In genomic region chr7:134520130-134520529, GRCh38 we compare ENCODE assay signal across 17 cellular contexts. TPM values are rescaled to one million over a fixed set of nuclear protein-coding genes. Genes with fewer than 3 reads are reported as not detected.
DNase-seq lines count a peak whose midpoint lies in the region; ATAC-seq and TF ChIP-seq lines count a peak whose summit lies in the region.
"Had no signal": no experiment of that assay in that cellular context is flagged by ENCODE, and none has a peak within 500 bp of the region (broad histone marks: within the 10 kb centered on the region; RNA-seq: fewer than 3 reads in every experiment).

No MANE protein-coding gene starts in this region.

- ATAC-seq in Panc1 (no peak; the same call in 1 of the 2 replicates), gastrocnemius medialis (no peak), HG03139 (IDR thresholded peaks at IDR 0.05; ENCODE audit: unreplicated experiment) (no peak)

- CTCF ChIA-PET in Panc1 (lab: Charles Lee), result no interaction called here

- POLR2A ChIA-PET in Panc1 (lab: Charles Lee), result no interaction called here

- H3K4me1 ChIP-seq in Panc1 (ENCODE audit: control insufficient read depth, insufficient read depth, low read length), result 0 out of 2 replicates have a peak, but pooled peaks cover 5% of the 10 kb centered on the region
- H3K4me1 ChIP-seq in gastrocnemius medialis, result peaks cover 15 to 28% of the 10 kb centered on the region in 2 donors
- H3K4me1 ChIP-seq: spleen had no signal

- H3K27me3 ChIP-seq in Panc1 (ENCODE audit: control insufficient read depth, insufficient read depth, low read length), result no peaks in the 10 kb centered on the region
- H3K27me3 ChIP-seq in gastrocnemius medialis, result no peaks in the 10 kb centered on the region
- H3K27me3 ChIP-seq: tibial nerve had no signal

- DNase-seq in DMS53 (lab: John Stamatoyannopoulos, UW), result peak; percentile 8
- no peak for DNase-seq in DMS53 treated with DMSO at 0.1 percent for 48 hours (lab: John Stamatoyannopoulos, UW; ENCODE audit: unreplicated experiment)
- DNase-seq in Panc1 (ENCODE audit: low read depth, low spot score), result no peak
- DNase-seq in fibroblast of mammary gland (ENCODE audit: low read depth), result peak; percentile 31
- DNase-seq in gastrocnemius medialis, result no peak
- no peak for DNase-seq in HuH-7.5 (ENCODE audit: low spot score)
- DNase-seq in NCI-H748 treated with DMSO at 0.1 percent for 48 hours (lab: John Stamatoyannopoulos, UW), result no peak
- DNase-seq: activated naive CD4-positive, alpha-beta T cell; cerebellar nuclear complex; NCI-H2029 treated with DMSO at 0.1 percent for 48 hours; spleen; T-helper 2 cell had no signal

- no peaks in the 10 kb centered on the region for H3K36me3 ChIP-seq in Panc1 (ENCODE audit: control insufficient read depth, insufficient read depth, low read length)
- H3K36me3 ChIP-seq in gastrocnemius medialis, result no peaks in the 10 kb centered on the region
- H3K36me3 ChIP-seq: spleen, tibial nerve had no signal

- intact Hi-C loops in Panc1 (cut with micrococcal nuclease; ENCODE audit: unreplicated experiment) (no loop called here), gastrocnemius medialis (cut with DNase I; ENCODE audit: low total_unique reads) (no loop called here)

- H3K27ac ChIP-seq in Panc1 (ENCODE audit: low read length), result no peak overlapping the region
- H3K27ac ChIP-seq in gastrocnemius medialis, result peak overlapping the region in 1 of 4 donors; percentile 40
- H3K27ac ChIP-seq: spleen, tibial nerve had no signal

- in situ Hi-C loops in Panc1 (cut with HindIII; ENCODE audit: low pct_unique_long_range_greater_than_20kb, low sequenced_read_pairs), result no loop called here
- in situ Hi-C loops in gastrocnemius medialis (cut with MboI; ENCODE audit: low sequenced_read_pairs in 4 of 4), result loop anchor here in 1 of 4 donors (25.0 kb wide), 1 partner anchor 92 kb away; no protein-coding TSS in a partner anchor

- no peak for TF ChIP-seq POLR2A in gastrocnemius medialis (IDR thresholded peaks at IDR 0.05)

- H3K4me3 ChIP-seq in Panc1 (ENCODE audit: low read depth in 2 of 2, low read length in 2 of 2) (peak overlapping the region in 1 of 2 experiments; percentile 10; a peak in 2 of 4 replicates), fibroblast of mammary gland (ENCODE audit: control insufficient read depth, low read depth, low read length) (no peak overlapping the region), gastrocnemius medialis (no peak overlapping the region)
- H3K4me3 ChIP-seq: spleen, tibial nerve had no signal

- BruUV-seq in Panc1 (replicated peaks; lab: Mats Ljungman, UMichigan), result no TSS peak

- no peaks in the 10 kb centered on the region for H3K9me3 ChIP-seq in Panc1 (ENCODE audit: control insufficient read depth, insufficient read depth, low read depth, low read length)
- no peaks in the 10 kb centered on the region for H3K9me3 ChIP-seq in gastrocnemius medialis
- H3K9me3 ChIP-seq: spleen, tibial nerve had no signal

- TF ChIP-seq CTCF in Panc1 (IDR thresholded peaks at IDR 0.05), result peak; percentile 21; the same call in 1 of the 2 replicates
- peak; percentile 32 for TF ChIP-seq CTCF in fibroblast of mammary gland (conservative IDR thresholded peaks at IDR 0.05; ENCODE audit: control insufficient read depth, insufficient read depth, low read depth, low read length)
- peak in 4 of 5 experiments; percentile 20 to 40 (median 26) for TF ChIP-seq CTCF in gastrocnemius medialis (IDR thresholded peaks at IDR 0.05 in 4 of 5, conservative IDR thresholded peaks at IDR 0.05 in 1 of 5)

RNA-seq across cellular contexts. Expression of gene AKR1B10, which starts 7.2 kb away (rescaled TPM):
- total RNA-seq in Panc1 (2021; ENCODE audit: unreplicated experiment) (0.18 TPM), gastrocnemius medialis (1 to 10 TPM; 3.7 to 9.6 (median 6.2) TPM)
- not detected for polyA plus RNA-seq in Panc1 (2012; ENCODE audit: insufficient read length)
- total RNA-seq: glomerular endothelial cell, spleen had no signal
- polyA plus RNA-seq: neural cell had no signal

RNA-seq across cellular contexts. Expression of gene AKR1B15, which starts 28.8 kb away (rescaled TPM):
- total RNA-seq in Panc1 (2021; ENCODE audit: unreplicated experiment) (not detected), gastrocnemius medialis (10 to 100 TPM in 2 of 4 donors, 1 to 10 TPM in 2; 1.9 to 77.5 (median 10.3) TPM)
- polyA plus RNA-seq in Panc1 (2012; ENCODE audit: insufficient read length), result not detected
- total RNA-seq: A172, glomerular endothelial cell, spleen had no signal
- polyA plus RNA-seq: neural cell, spleen had no signal

Comparison
In these comparisons a context has a peak if more than half of its experiments do, and no peak if none do; other contexts are left out.
1. DNase-seq: peak in DMS53 (single experiment) and fibroblast of mammary gland (single experiment); none in DMS53 treated with DMSO at 0.1 percent for 48 hours (single experiment), Panc1 (single experiment), gastrocnemius medialis (0 of 2), HuH-7.5 (single experiment) and NCI-H748 treated with DMSO at 0.1 percent for 48 hours (single experiment).
2. Peak in every context shown above with its lines, with median percentiles within 50 percentile points of each other: CTCF ChIP-seq.